Comparison of ENCODE assay signal across 1 cellular context in genomic region chr12:64569923-64570595, GRCh38.
TF ChIP-seq lines count a peak whose summit lies in the region.

No MANE protein-coding gene starts in this region.

TF ChIP-seq in HepG2, 621 proteins besides CTCF, POLR2A, EP300 and RAD21:
- TF ChIP-seq GABPB1 (CRISPR knock-in tag; IDR thresholded peaks at IDR 0.05) (no peak), HNF4A (CRISPR knock-in tag; IDR thresholded peaks at IDR 0.05) (0 out of 2 replicates have a peak, but pooled peaks have one; percentile 23)
